Comparison of ENCODE assay signal across 24 cellular contexts in the genomic region with DNA sequence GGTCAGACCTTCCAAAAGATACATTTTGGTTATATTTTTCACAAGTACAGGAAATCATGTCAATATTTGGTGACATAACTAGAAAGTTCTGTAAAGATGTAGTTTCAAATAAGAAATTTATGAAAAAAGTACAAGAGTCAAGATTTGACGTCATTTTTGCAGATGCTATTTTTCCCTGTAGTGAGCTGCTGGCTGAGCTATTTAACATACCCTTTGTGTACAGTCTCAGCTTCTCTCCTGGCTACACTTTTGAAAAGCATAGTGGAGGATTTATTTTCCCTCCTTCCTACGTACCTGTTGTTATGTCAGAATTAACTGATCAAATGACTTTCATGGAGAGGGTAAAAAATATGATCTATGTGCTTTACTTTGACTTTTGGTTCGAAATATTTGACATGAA. TPM values are rescaled to one million over a fixed set of nuclear protein-coding genes. Genes with fewer than 3 reads are reported as not detected.
A peak's percentile ranks its signal among the peaks of the same experiment; 100 is the strongest.
DNase-seq lines count a peak whose midpoint lies in the region; ATAC-seq, FAIRE-seq and TF ChIP-seq lines count a peak whose summit lies in the region.
"Had no signal": no experiment of that assay in that cellular context is flagged by ENCODE, and none has a peak within 500 bp of the region (broad histone marks: within the 10 kb centered on the region; RNA-seq: fewer than 3 reads in every experiment).

No MANE protein-coding gene starts in this region.

- intact Hi-C loops in HepG2 (cut with micrococcal nuclease; ENCODE audit: unreplicated experiment), result loop anchor here (1.0 to 5.0 kb wide), 3 partner anchors 70 to 225 kb away; partner anchors contain the start of gene UGT2A3
- intact Hi-C loops in pancreas (cut with DNase I), result no loop called here

- H3K9ac ChIP-seq in HepG2 (ENCODE audit: insufficient read depth, low read depth, low read length), result peak overlapping the region; percentile 30
- H3K9ac ChIP-seq: BLaER1 had no signal

- FAIRE-seq in A549 (lab: Jason Lieb, UNC) (no peak), HepG2 (lab: Jason Lieb, UNC) (no peak), pancreas (lab: Jason Lieb, UNC) (no peak), GM12891 (lab: Jason Lieb, UNC) (no peak)

- POLR2A ChIA-PET in A549 (lab: Yijun Ruan, JAX), result no interaction called here
- POLR2A ChIA-PET in HepG2 (lab: Yijun Ruan, JAX), result interaction anchor here (1.3 to 2.6 kb wide), 8 partner anchors 36 to 364 kb away, joined by 3 to 14 read pairs (median 6); partner anchors contain the start of gene UGT2A3

- no peak overlapping the region for H2AFZ ChIP-seq in HepG2 (ENCODE audit: low read length)

- H3K4me3 ChIP-seq in A549, result no peak overlapping the region
- peak overlapping the region in 1 of 3 experiments; percentile 8; a peak in 1 of 6 replicates for H3K4me3 ChIP-seq in HepG2 (replicated peaks in 1 of 3; ENCODE audit: insufficient read depth in 1 of 3, low read depth in 2 of 3, low read length in 3 of 3)
- H3K4me3 ChIP-seq in pancreas, result peak overlapping the region in 1 of 4 donors; percentile 16
- H3K4me3 ChIP-seq: BLaER1, HAP-1, MG63 had no signal

- TF ChIP-seq EP300 in A549 (IDR thresholded peaks at IDR 0.05) (no peak), HepG2 (IDR thresholded peaks at IDR 0.05; ENCODE audit: low read depth in 2 of 2, low read length in 2 of 2) (no peak), HepG2 (CRISPR knock-in tag; IDR thresholded peaks at IDR 0.05; ENCODE audit: borderline replicate concordance) (no peak)

- H3K27ac ChIP-seq in A549 (peak overlapping the region; percentile 89 to 90), VCaP (peak overlapping the region; percentile 27), HepG2 (ENCODE audit: extremely low read length, insufficient read depth, low read length) (peak overlapping the region; percentile 72), pancreas (peak overlapping the region; percentile 40 to 84 (median 72))
- H3K27ac ChIP-seq: BLaER1, HL-60 had no signal

- H3K27me3 ChIP-seq in HepG2 (ENCODE audit: control insufficient read depth in 1 of 2, insufficient read depth in 2 of 2, low read length in 2 of 2) (no peaks in the 10 kb centered on the region), pancreas (no peaks in the 10 kb centered on the region)
- H3K27me3 ChIP-seq: BLaER1, MG63, Peyer's patch had no signal

- in situ Hi-C loops in HepG2 (cut with HindIII; ENCODE audit: extremely low pct_ligation_motif_present, low pct_unique_long_range_greater_than_20kb), result no loop called here

- DNase-seq in A549 (ENCODE audit: low read depth in 1 of 2, low spot score in 1 of 2) (no peak), HepG2 (ENCODE audit: low spot score) (no peak), pancreas (peak in 1 of 6 donors; percentile 35), GM12891 (ENCODE audit: insufficient read length, low spot score) (no peak)
- no peak for DNase-seq in NK-92 treated with Interleukin-12 subunit alpha and Interleukin-12 subunit beta, amount 100 ng/mL, for 24 hours (lab: John Stamatoyannopoulos, UW)
- DNase-seq: CD4-positive, alpha-beta memory T cell; DMS153; Karpas-422; MG63; NCI-H1048; NCI-H1436; NCI-H1930; NCI-H345; NCI-H526; Peyer's patch had no signal

- peaks cover 37% of the 10 kb centered on the region for H3K4me1 ChIP-seq in A549
- peaks cover 74% of the 10 kb centered on the region for H3K4me1 ChIP-seq in HepG2 (ENCODE audit: insufficient read depth, low read length)
- peaks cover 4 to 23% (median 18%) of the 10 kb centered on the region in 3 donors for H3K4me1 ChIP-seq in pancreas
- H3K4me1 ChIP-seq: HAP-1 had no signal

- H3K9me3 ChIP-seq in A549 (peaks cover 7% of the 10 kb centered on the region; the same call in 2 of the 3 replicates), HepG2 (ENCODE audit: low read length) (no peaks in the 10 kb centered on the region), pancreas (no peaks in the 10 kb centered on the region)
- H3K9me3 ChIP-seq: BLaER1, HAP-1, MG63, Peyer's patch had no signal

- CTCF ChIA-PET in A549 (lab: Yijun Ruan, JAX) (no interaction called here), HepG2 (lab: Yijun Ruan, JAX; ENCODE audit: low intra/inter-chr PET ratio, low total read pairs) (no interaction called here)

- BruUV-seq in HepG2 (replicated peaks; lab: Mats Ljungman, UMichigan), result TSS peak; percentile 83

- H3K36me3 ChIP-seq in HepG2 (replicated peaks in 1 of 2; ENCODE audit: control insufficient read depth in 1 of 2, insufficient read depth in 2 of 2, low read length in 2 of 2) (no peaks in the 10 kb centered on the region), pancreas (no peaks in the 10 kb centered on the region)
- H3K36me3 ChIP-seq: BLaER1, HAP-1, MG63, Peyer's patch had no signal

- 78% methylated on average over 3 of the region's 3 CpGs for WGBS in A549 (ENCODE audit: missing lambda C conversion rate)
- 65% methylated on average over 3 of the region's 3 CpGs for WGBS in HepG2 (ENCODE audit: low lambda C conversion rate)
- WGBS in pancreas, 2 donors, result 26 to 33% methylated on average over 3 of the region's 3 CpGs

- ATAC-seq in A549 (no peak), HepG2 (no peak), pancreas (peak; percentile 74 to 80 (median 78)), HG02763 (IDR thresholded peaks at IDR 0.05; ENCODE audit: unreplicated experiment) (no peak)
- ATAC-seq: Right ventricle myocardium inferior had no signal

- TF ChIP-seq CTCF in A549 (IDR thresholded peaks at IDR 0.05), result no peak
- TF ChIP-seq CTCF in VCaP (conservative IDR thresholded peaks at IDR 0.05), result no peak
- no peak for TF ChIP-seq CTCF in HepG2 (CRISPR knock-in tag; IDR thresholded peaks at IDR 0.05)
- TF ChIP-seq CTCF in pancreas (IDR thresholded peaks at IDR 0.05), result no peak

- H3K4me2 ChIP-seq in A549 (peak overlapping the region; percentile 75), HepG2 (ENCODE audit: low read depth, low read length) (peak overlapping the region; percentile 57)
- H3K4me2 ChIP-seq: BLaER1 had no signal

- no peak for TF ChIP-seq POLR2A in A549 (IDR thresholded peaks at IDR 0.05; ENCODE audit: low read length)
- TF ChIP-seq POLR2A in HepG2 (IDR thresholded peaks at IDR 0.05; ENCODE audit: insufficient read depth in 1 of 2, low read depth in 2 of 2, low read length in 2 of 2), result no peak
- no peak for TF ChIP-seq POLR2A in GM12891 (IDR thresholded peaks at IDR 0.05; ENCODE audit: low read depth, low read length)

- no peaks in the 10 kb centered on the region for H3K79me2 ChIP-seq in HepG2 (ENCODE audit: insufficient read depth, low read length)

- TF ChIP-seq RAD21 in A549 (conservative IDR thresholded peaks at IDR 0.05 in 1 of 2, IDR thresholded peaks at IDR 0.05 in 1 of 2), result no peak
- no peak for TF ChIP-seq RAD21 in HepG2 (CRISPR knock-in tag; IDR thresholded peaks at IDR 0.05)

- H4K20me1 ChIP-seq in HepG2 (ENCODE audit: insufficient read depth, low read length), result no peaks in the 10 kb centered on the region
- H4K20me1 ChIP-seq: BLaER1 had no signal

TF ChIP-seq in A549, 52 proteins besides CTCF, POLR2A, EP300 and RAD21 (continues in another document):
- TF ChIP-seq TP53 (CRISPR knock-in tag; IDR thresholded peaks at IDR 0.05), result no peak

TF ChIP-seq in HepG2, 621 proteins besides CTCF, POLR2A, EP300 and RAD21 (continues in another document):
- TF ChIP-seq SMARCC2 (IDR thresholded peaks at IDR 0.05), result no peak

TF ChIP-seq in GM12891, 5 proteins besides CTCF, POLR2A, EP300 and RAD21:
- TF ChIP-seq PAX5 (IDR thresholded peaks at IDR 0.05; ENCODE audit: insufficient read depth, low read length, severe bottlenecking) (no peak), TAF1 (IDR thresholded peaks at IDR 0.05; ENCODE audit: low read depth, low read length) (no peak), POU2F2 (IDR thresholded peaks at IDR 0.05; ENCODE audit: low read depth, low read length) (no peak), POLR2AphosphoS5 (IDR thresholded peaks at IDR 0.05; ENCODE audit: low read depth, low read length) (no peak), SPI1 (IDR thresholded peaks at IDR 0.05; ENCODE audit: low read depth, low read length) (no peak)

RNA-seq across cellular contexts. Expression of gene UGT2B7, which starts 0.5 kb away (rescaled TPM):
- 0.56 and 0.78 TPM in 2 replicates for polyA plus RNA-seq in A549 (2011; rRNA removed)
- 0.03 and 0.04 TPM in 2 replicates for polyA plus RNA-seq in A549 (2012; cell fraction: cytosol; rRNA removed)
- 0.04 and 0.23 TPM in 2 replicates for polyA plus RNA-seq in A549 (2012; cell fraction: nucleus; rRNA removed)
- polyA plus RNA-seq in A549 (2017; fragmentation: RNase III; extraction: RNeasy Plus Mini Kit Qiagen cat#74134 plus additional on column Dnase treatment), result 0.22 to 0.51 TPM (median 0.30 TPM) in 3 replicates
- polyA minus RNA-seq in A549 (2011; rRNA and poly(A)+ RNA removed), result 0.25 TPM in 1 of 2 replicates, not detected in the other
- total RNA-seq in HepG2 (2016; rRNA removed; fragmentation: Illumina TruSeq; extraction: Trizol), result 41.8 and 41.9 TPM in 2 replicates
- total RNA-seq in HepG2 (2016; cell fraction: cytosol; rRNA removed; fragmentation: Illumina TruSeq; extraction: Trizol; ENCODE audit: low read depth), result 11.2 and 12.0 TPM in 2 replicates
- 43.5 and 44.0 TPM in 2 replicates for total RNA-seq in HepG2 (2016; cell fraction: insoluble cytoplasmic fraction; rRNA removed; fragmentation: Illumina TruSeq; extraction: Trizol)
- 23.7 and 31.5 TPM in 2 replicates for total RNA-seq in HepG2 (2016; cell fraction: membrane; rRNA removed; fragmentation: Illumina TruSeq; extraction: Trizol)
- total RNA-seq in HepG2 (2016; cell fraction: nucleus; rRNA removed; fragmentation: Illumina TruSeq; extraction: Trizol), result 44.0 and 49.9 TPM in 2 replicates
- polyA plus RNA-seq in HepG2 (2011; rRNA removed), result 26.1 and 26.8 TPM in 2 replicates
- polyA plus RNA-seq in HepG2 (2011; cell fraction: cytosol; rRNA removed), result 12.1 and 22.2 TPM in 2 replicates
- 9.3 and 13.8 TPM in 2 replicates for polyA plus RNA-seq in HepG2 (2011; cell fraction: nucleus; rRNA removed)
- polyA plus RNA-seq in HepG2 (2012), result 31.1 and 33.4 TPM in 2 replicates
- polyA plus RNA-seq in HepG2 (2016; cell fraction: cytosol; fragmentation: Illumina TruSeq; extraction: Trizol; ENCODE audit: low read depth), result 9.5 and 12.7 TPM in 2 replicates
- 38.6 and 45.7 TPM in 2 replicates for polyA plus RNA-seq in HepG2 (2016; cell fraction: insoluble cytoplasmic fraction; fragmentation: Illumina TruSeq; extraction: Trizol; ENCODE audit: low read depth)
- 16.1 and 22.5 TPM in 2 replicates for polyA plus RNA-seq in HepG2 (2016; cell fraction: membrane; fragmentation: Illumina TruSeq; extraction: Trizol; ENCODE audit: low read depth)
- 44.9 and 46.5 TPM in 2 replicates for polyA plus RNA-seq in HepG2 (2016; cell fraction: nucleus; fragmentation: Illumina TruSeq; extraction: Trizol; ENCODE audit: insufficient read depth, low read depth)
- 9.5 TPM in 1 of 2 replicates, not detected in the other for polyA minus RNA-seq in HepG2 (2011; rRNA and poly(A)+ RNA removed; ENCODE audit: low replicate concordance)
- 15.3 and 15.7 TPM in 2 replicates for polyA minus RNA-seq in HepG2 (2011; cell fraction: cytosol; rRNA and poly(A)+ RNA removed)
- polyA minus RNA-seq in HepG2 (2011; cell fraction: nucleus; rRNA and poly(A)+ RNA removed), result 32.3 and 45.9 TPM in 2 replicates
- total RNA-seq in pancreas, result 1 to 10 TPM; 1.8 to 8.8 (median 7.4) TPM
- 1 to 10 TPM; 2.7 to 3.1 TPM for polyA plus RNA-seq in pancreas
- not detected for polyA plus RNA-seq in GM12891 (2012; ENCODE audit: low read depth, missing spikeins)
- total RNA-seq: A673; CD4-positive, alpha-beta memory T cell; HT1080; Right ventricle myocardium inferior had no signal
- polyA plus RNA-seq: CD4-positive, alpha-beta memory T cell; IgD-negative memory B cell had no signal

Comparison
In these comparisons a context has a peak if more than half of its experiments do, and no peak if none do; other contexts are left out.
1. ATAC-seq: peak in pancreas (4 of 4); none in A549 (0 of 2), HepG2 (single experiment) and HG02763 (single experiment).
2. H3K27ac ChIP-seq: peak in every context shown above with its lines; median percentile 90 in A549; 72 in HepG2; 72 in pancreas; 27 in VCaP.